9 cellular contexts compared by ENCODE assay signal in the genomic region with DNA sequence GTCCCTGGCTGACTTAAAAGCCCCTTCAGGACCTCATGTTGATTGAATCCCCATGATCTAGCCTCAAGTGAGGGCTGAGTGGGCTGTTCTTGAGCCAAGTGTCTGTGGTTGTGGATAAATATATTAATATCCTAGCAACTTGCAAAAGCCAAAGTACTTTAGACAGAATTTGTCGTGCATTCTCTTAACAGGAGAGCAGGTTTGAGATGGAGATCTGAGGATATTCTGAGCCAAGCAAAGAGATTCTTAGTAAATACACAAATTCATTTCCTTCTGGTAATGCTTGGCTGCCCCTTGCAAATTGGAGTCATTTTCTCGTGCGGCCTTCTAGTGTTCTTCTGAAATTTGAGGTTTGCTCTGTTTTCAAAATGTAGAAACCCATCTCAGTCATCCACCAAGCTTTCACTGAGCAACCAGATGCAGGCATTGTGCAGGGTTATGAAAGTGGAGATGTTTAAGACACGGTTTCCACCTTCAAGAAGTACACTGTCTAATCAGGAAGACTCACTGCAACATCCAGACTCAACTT.
DNase-seq lines count a peak whose midpoint lies in the region; ATAC-seq and TF ChIP-seq lines count a peak whose summit lies in the region.
"Had no signal": no experiment of that assay in that cellular context is flagged by ENCODE, and none has a peak within 500 bp of the region (broad histone marks: within the 10 kb centered on the region; RNA-seq: fewer than 3 reads in every experiment).

No MANE protein-coding gene starts in this region.

- no peaks in the 10 kb centered on the region for H3K27me3 ChIP-seq in H7 (ENCODE audit: control insufficient read depth, insufficient read depth, low read length)

- H3K4me3 ChIP-seq in GM08714 (ENCODE audit: low read length) (peak overlapping the region; percentile 53; the same call in 1 of the 2 replicates), H7 (ENCODE audit: insufficient read depth, low read depth, low read length) (no peak overlapping the region)

- TF ChIP-seq CTCF in GM20000 (IDR thresholded peaks at IDR 0.05; ENCODE audit: extremely low read depth, missing control alignments) = no peak

- ATAC-seq in HG03439 (IDR thresholded peaks at IDR 0.05; ENCODE audit: unreplicated experiment) = peak; percentile 85

- H3K36me3 ChIP-seq in H7 (replicated peaks; ENCODE audit: control insufficient read depth, insufficient read depth, low read length) = no peaks in the 10 kb centered on the region

- peak; percentile 60 for DNase-seq in GM20000 (ENCODE audit: low spot score)
- DNase-seq in iris pigment epithelial cell (ENCODE audit: low read depth) = peak; percentile 45
- no peak for DNase-seq in H7
- DNase-seq in SK-N-DZ (ENCODE audit: low spot score) = no peak
- DNase-seq in NCI-H2171 (lab: John Stamatoyannopoulos, UW) = no peak
- DNase-seq in NCI-H2107 treated with DMSO at 0.1 percent for 48 hours (lab: John Stamatoyannopoulos, UW; ENCODE audit: unreplicated experiment) = no peak
- DNase-seq: head of caudate nucleus had no signal

Comparison
In these comparisons a context has a peak if more than half of its experiments do, and no peak if none do; other contexts are left out.
1. DNase-seq: peak in GM20000 (single experiment) and iris pigment epithelial cell (single experiment); none in H7 (single experiment), SK-N-DZ (single experiment), NCI-H2171 (single experiment) and NCI-H2107 treated with DMSO at 0.1 percent for 48 hours (single experiment).